Comparison of ENCODE assay signal across 36 cellular contexts in genomic region chr15:73904026-73904815, GRCh38. TPM values are rescaled to one million over a fixed set of nuclear protein-coding genes. Genes with fewer than 3 reads are reported as not detected.
"Had no signal": no experiment of that assay in that cellular context is flagged by ENCODE, and none has a peak within 500 bp of the region (broad histone marks: within the 10 kb centered on the region; RNA-seq: fewer than 3 reads in every experiment).

No MANE protein-coding gene starts in this region.

- ATAC-seq: foreskin keratinocyte; gastroesophageal sphincter; heart left ventricle; left colon; left ventricle myocardium superior; mucosa of descending colon; psoas muscle; right cardiac atrium; stimulated activated naive CD8-positive, alpha-beta T cell treated with anti-CD3 and anti-CD28 coated beads, Interleukin-15, amount 100 ng/mL, for 72 hours had no signal

- H3K9me3 ChIP-seq: esophagus muscularis mucosa, gastroesophageal sphincter, heart left ventricle, mucosa of descending colon, psoas muscle, suprapubic skin, vagina had no signal

- H3K79me2 ChIP-seq: hepatocyte had no signal

- H3K27me3 Mint-ChIP-seq: stimulated activated naive CD8-positive, alpha-beta T cell treated with anti-CD3 and anti-CD28 coated beads, Interleukin-15, amount 100 ng/mL, for 72 hours had no signal

- DNase-seq: dermis blood vessel endothelial cell; effector memory CD4-positive, alpha-beta T cell; foreskin keratinocyte; kidney glomerular epithelial cell; left colon; left ventricle myocardium superior; mesenchymal stem cell; naive B cell; nephron progenitor cell; nucleus accumbens; stimulated activated CD4-positive, alpha-beta T cell treated with anti-CD3 and anti-CD28 coated beads, Interleukin-15, amount 100 ng/mL, for 24 hours; stimulated activated CD4-positive, alpha-beta T cell treated with anti-CD3 and anti-CD28 coated beads, Interleukin-2, amount 100 ng/mL, for 48 hours; stimulated activated CD8-positive, alpha-beta memory T cell treated with anti-CD3 and anti-CD28 coated beads, Interleukin-4, amount 100 ng/mL, for 48 hours; stimulated activated naive CD4-positive, alpha-beta T cell; stimulated activated naive CD8-positive, alpha-beta T cell treated with anti-CD3 and anti-CD28 coated beads, Interleukin-15, amount 100 ng/mL, for 72 hours; trophoblast cell had no signal

- H3K9me3 Mint-ChIP-seq: mesothelial cell of epicardium; naive B cell; stimulated activated naive CD8-positive, alpha-beta T cell treated with anti-CD3 and anti-CD28 coated beads, Interleukin-15, amount 100 ng/mL, for 72 hours had no signal

- H2AFZ ChIP-seq: hepatocyte had no signal

- H3K36me3 ChIP-seq: esophagus muscularis mucosa, gastroesophageal sphincter, heart left ventricle, suprapubic skin, vagina had no signal

- H3K27me3 ChIP-seq: esophagus muscularis mucosa, gastroesophageal sphincter, heart left ventricle, hepatocyte, suprapubic skin, vagina had no signal

- H3K27ac Mint-ChIP-seq: mesothelial cell of epicardium, nephron progenitor cell had no signal

- FAIRE-seq: endothelial cell of umbilical vein, islet of Langerhans had no signal

- H3K27ac ChIP-seq: coronary artery, esophagus muscularis mucosa, foreskin keratinocyte, gastroesophageal sphincter, heart left ventricle, hepatocyte, psoas muscle, skin epidermis, suprapubic skin, vagina had no signal

- H3K4me1 ChIP-seq: foreskin keratinocyte, psoas muscle, vagina had no signal

- H3K4me2 ChIP-seq: hepatocyte had no signal

- H3K4me3 Mint-ChIP-seq: mesothelial cell of epicardium; naive B cell; nephron progenitor cell; stimulated activated naive CD8-positive, alpha-beta T cell treated with anti-CD3 and anti-CD28 coated beads, Interleukin-15, amount 100 ng/mL, for 72 hours had no signal

- H3K4me3 ChIP-seq: coronary artery, esophagus muscularis mucosa, gastroesophageal sphincter, heart left ventricle, hepatocyte, mucosa of descending colon, psoas muscle, skin epidermis, suprapubic skin, vagina had no signal

- H3K36me3 Mint-ChIP-seq: mesothelial cell of epicardium, naive B cell had no signal

RNA-seq across cellular contexts. Expression of gene TBC1D21, which starts 30.9 kb away (rescaled TPM):
- total RNA-seq: dermis blood vessel endothelial cell, endothelial cell of umbilical vein, epithelial cell of proximal tubule, esophagus muscularis mucosa, fibroblast of lung, foreskin keratinocyte, gastroesophageal sphincter, heart left ventricle, hepatocyte, left colon, left ventricle myocardium superior, lung microvascular endothelial cell, mesothelial cell of epicardium, mucosa of descending colon, osteocyte, psoas muscle, renal cortical epithelial cell, right cardiac atrium, suprapubic skin, ureter, vagina had no signal
